ENCODE assay signal across 9 cellular contexts in genomic region chr10:117274509-117274908, GRCh38. TPM values are rescaled to one million over a fixed set of nuclear protein-coding genes. Genes with fewer than 3 reads are reported as not detected.
"Had no signal": no experiment of that assay in that cellular context is flagged by ENCODE, and none has a peak within 500 bp of the region (broad histone marks: within the 10 kb centered on the region; RNA-seq: fewer than 3 reads in every experiment).

No MANE protein-coding gene starts in this region.

- H3K4me3 ChIP-seq: GM23248 had no signal

- FAIRE-seq: H54 had no signal

- H2AFZ ChIP-seq: GM23248 had no signal

- DNase-seq: GM23248, GOT3, H9, HCEC 1CT, IMR-90, KBM-7 had no signal

- H3K27ac Mint-ChIP-seq: H9 had no signal

- H3K9me3 Mint-ChIP-seq: H9 had no signal

- H3K9ac ChIP-seq: GM23248 had no signal

- H3K4me3 Mint-ChIP-seq: H9 had no signal

- H3K27ac ChIP-seq: GM23248, HL-60 had no signal

RNA-seq across cellular contexts. Expression of gene SLC18A2, which starts 33.6 kb away (rescaled TPM):
- total RNA-seq: GM23248, HT1080, IMR-90 had no signal
- polyA plus RNA-seq: IMR-90 had no signal
